ENCODE assay signal across 8 cellular contexts in genomic region chr19:18433039-18433691, GRCh38. TPM values are rescaled to one million over a fixed set of nuclear protein-coding genes. Genes with fewer than 3 reads are reported as not detected.
A peak's percentile ranks its signal among the peaks of the same experiment; 100 is the strongest.
DNase-seq lines count a peak whose midpoint lies in the region; ATAC-seq and TF ChIP-seq lines count a peak whose summit lies in the region.

No MANE protein-coding gene starts in this region.

- H3K27ac Mint-ChIP-seq in naive B cell, result peak overlapping the region in 3 of 6 donors; percentile 34 to 77 (median 70)

- H3K27ac ChIP-seq in HUES48 (ENCODE audit: low read depth, low read length) (peak overlapping the region; percentile 45), coronary artery (peak overlapping the region; percentile 43 to 68)

- peaks cover 15% of the 10 kb centered on the region for H3K4me1 ChIP-seq in HUES48 (ENCODE audit: control insufficient read depth, insufficient read depth, low read length)

- TF ChIP-seq CTCF in coronary artery (IDR thresholded peaks at IDR 0.05), result no peak

- no peaks in the 10 kb centered on the region for H3K36me3 Mint-ChIP-seq in naive B cell

- peaks cover 14 to 39% (median 25%) of the 10 kb centered on the region in 3 donors for H3K4me1 Mint-ChIP-seq in naive B cell

- H3K27me3 ChIP-seq in HUES48 (ENCODE audit: control insufficient read depth, insufficient read depth, low read length), result no peaks in the 10 kb centered on the region

- H3K4me3 ChIP-seq in HUES48 (ENCODE audit: low read depth, low read length), result peak overlapping the region; percentile 62
- H3K4me3 ChIP-seq in coronary artery, result peak overlapping the region; percentile 66

- peak overlapping the region; percentile 66 to 88 (median 75) for H3K4me3 Mint-ChIP-seq in naive B cell

- H3K36me3 ChIP-seq in HUES48 (ENCODE audit: control insufficient read depth, insufficient read depth, low read length), result peaks cover 18% of the 10 kb centered on the region

- H3K9me3 ChIP-seq in HUES48 (ENCODE audit: control insufficient read depth, insufficient read depth, low read length), result no peaks in the 10 kb centered on the region

- DNase-seq in CD1c-positive myeloid dendritic cell (ENCODE audit: extremely low spot score) (peak; percentile 69), coronary artery (ENCODE audit: low spot score) (no peak), naive B cell (peak; percentile 74), GOT3 (lab: John Stamatoyannopoulos, UW) (no peak), NCI-H345 (lab: John Stamatoyannopoulos, UW) (no peak), H4 (ENCODE audit: low spot score) (no peak), D341Med (ENCODE audit: low spot score) (no peak)

- no peaks in the 10 kb centered on the region for H3K27me3 Mint-ChIP-seq in naive B cell

- no peaks in the 10 kb centered on the region for H3K9me3 Mint-ChIP-seq in naive B cell

- peak overlapping the region; percentile 54; the same call in 1 of the 2 replicates for H3K9ac ChIP-seq in HUES48 (ENCODE audit: low read depth, low read length)

- peak; percentile 36 to 43 for ATAC-seq in naive B cell (ENCODE audit: low read depth in 2 of 2)

RNA-seq across cellular contexts. Expression of gene ISYNA1, which starts 4.8 kb away (rescaled TPM):
- polyA plus RNA-seq in naive B cell (ENCODE audit: low read depth in 6 of 6), result 10 to 100 TPM in 2 of 6 donors, 1 to 10 TPM in 4; 6.3 to 12.2 (median 8.6) TPM
- total RNA-seq in H4 (2014; rRNA removed; shearing (Covaris generic)), result 0.33 and 0.45 TPM in 2 replicates

RNA-seq across cellular contexts. Expression of gene SSBP4, which starts 14.0 kb away (rescaled TPM):
- 10 to 100 TPM; 54.7 to 78.0 (median 61.8) TPM for polyA plus RNA-seq in naive B cell (ENCODE audit: low read depth in 6 of 6)
- total RNA-seq in H4 (2014; rRNA removed; shearing (Covaris generic)), result 44.6 and 60.9 TPM in 2 replicates

RNA-seq across cellular contexts. Expression of gene LRRC25, which starts 35.7 kb away (rescaled TPM):
- 10 to 100 TPM in 4 of 6 donors, 1 to 10 TPM in 1, under 1 TPM in 1; 0.17 to 30.8 (median 17.9) TPM for polyA plus RNA-seq in naive B cell (ENCODE audit: low read depth in 6 of 6)
- 0.06 and 0.35 TPM in 2 replicates for total RNA-seq in H4 (2014; rRNA removed; shearing (Covaris generic))

RNA-seq across cellular contexts. Expression of gene GDF15, which starts 47.2 kb away (rescaled TPM):
- not detected for polyA plus RNA-seq in naive B cell (ENCODE audit: low read depth in 6 of 6)
- 376 and 378 TPM in 2 replicates for total RNA-seq in H4 (2014; rRNA removed; shearing (Covaris generic))

Comparison
In these comparisons a context has a peak if more than half of its experiments do, and no peak if none do; other contexts are left out.
1. DNase-seq: peak in CD1c-positive myeloid dendritic cell (single experiment) and naive B cell (single experiment); none in coronary artery (single experiment), GOT3 (single experiment), NCI-H345 (single experiment), H4 (single experiment) and D341Med (single experiment).